ENCODE assay signal across 1 cellular context in genomic region chr1:32612189-32612881, GRCh38.
TF ChIP-seq lines count a peak whose summit lies in the region.

No MANE protein-coding gene starts in this region.

TF ChIP-seq in HCT116, 20 proteins besides CTCF, POLR2A, EP300 and RAD21 (continued from another document):
- peak; percentile 30 for TF ChIP-seq YY1 (IDR thresholded peaks at IDR 0.05; ENCODE audit: extremely low read depth, insufficient replicate concordance, low read depth, low read length)
- no peak for TF ChIP-seq CEBPB (IDR thresholded peaks at IDR 0.05; ENCODE audit: low read depth)
- 0 out of 2 replicates have a peak, but pooled peaks have one; percentile 29 for TF ChIP-seq SIN3A (IDR thresholded peaks at IDR 0.05; ENCODE audit: low read depth)
- TF ChIP-seq EZH2phosphoT487 (IDR thresholded peaks at IDR 0.05; ENCODE audit: borderline replicate concordance) = no peak
- no peak for TF ChIP-seq TCF7L2 (IDR thresholded peaks at IDR 0.05; ENCODE audit: borderline replicate concordance, extremely low read depth, insufficient read depth, insufficient read length)
- TF ChIP-seq POLR2AphosphoS5 (IDR thresholded peaks at IDR 0.05; ENCODE audit: low read depth, low read length) = peak; percentile 87
- TF ChIP-seq ELF1 (IDR thresholded peaks at IDR 0.05; ENCODE audit: borderline replicate concordance, low read depth) = no peak
- TF ChIP-seq ZNF274 (IDR thresholded peaks at IDR 0.05; ENCODE audit: low read depth, low read length) = no peak
- TF ChIP-seq ZFX (IDR thresholded peaks at IDR 0.05) = no peak
